7 cellular contexts compared by ENCODE assay signal in the genomic region with DNA sequence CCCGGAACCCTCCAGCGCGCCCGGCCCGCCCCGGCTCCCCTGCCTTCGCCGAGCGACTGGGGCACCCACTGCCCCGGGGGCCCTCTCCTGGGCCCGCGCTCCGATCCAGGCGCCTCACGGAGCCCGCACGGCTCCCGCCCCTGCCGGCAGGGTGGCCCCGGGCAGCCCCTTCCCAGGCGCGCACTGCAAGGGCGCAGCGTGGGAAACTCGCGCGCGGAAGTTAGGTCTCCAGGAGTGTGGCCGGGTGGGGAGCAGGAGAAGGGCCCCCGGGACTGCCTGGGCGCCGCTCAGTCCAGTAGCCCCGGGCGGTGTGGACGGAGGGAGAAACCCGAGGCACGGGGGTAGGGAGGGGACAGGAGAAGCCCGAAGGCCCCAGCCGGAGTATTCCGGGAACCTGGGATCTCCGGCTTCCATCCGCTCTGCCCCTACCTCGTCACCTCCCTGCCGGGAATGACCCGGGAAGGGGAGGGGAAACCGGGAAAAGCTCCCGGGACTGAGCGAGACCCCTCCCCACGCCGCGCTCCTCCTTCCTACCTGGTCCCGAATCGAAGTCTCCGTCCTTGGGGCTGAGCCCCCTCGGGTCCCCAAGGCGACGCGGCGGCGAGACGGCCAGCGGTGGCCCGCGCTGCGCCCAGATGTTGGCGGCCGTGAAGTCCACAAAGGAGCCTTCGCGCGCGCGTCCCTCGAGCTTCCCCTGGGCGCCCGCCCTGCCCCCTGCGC.
DNase-seq lines count a peak whose midpoint lies in the region; ATAC-seq and TF ChIP-seq lines count a peak whose summit lies in the region.

No MANE protein-coding gene starts in this region.

- H3K9me3 Mint-ChIP-seq in stimulated activated naive CD8-positive, alpha-beta T cell treated with anti-CD3 and anti-CD28 coated beads, Interleukin-15, Interleukin-2, amounts not matched to agents 100 ng/mL and 50 ng/mL, for 24 hours, result no peaks in the 10 kb centered on the region

- peak; percentile 31 for DNase-seq in NCI-H1105 treated with DMSO at 0.1 percent for 48 hours (lab: John Stamatoyannopoulos, UW)
- no peak for DNase-seq in brain microvascular endothelial cell
- no peak for DNase-seq in putamen (ENCODE audit: low spot score)

- H3K27me3 ChIP-seq in brain microvascular endothelial cell (replicated peaks), result no peaks in the 10 kb centered on the region
- H3K27me3 ChIP-seq in layer of hippocampus (ENCODE audit: control insufficient read depth, insufficient read depth, low read length), result no peaks in the 10 kb centered on the region

- peaks cover 44% of the 10 kb centered on the region for H3K4me1 Mint-ChIP-seq in stimulated activated naive CD8-positive, alpha-beta T cell treated with anti-CD3 and anti-CD28 coated beads, Interleukin-15, Interleukin-2, amounts not matched to agents 100 ng/mL and 50 ng/mL, for 24 hours (ENCODE audit: low read depth)

- ATAC-seq in GM18909 (IDR thresholded peaks at IDR 0.05; ENCODE audit: poor library complexity, unreplicated experiment) (peak; percentile 2), HG03196 (IDR thresholded peaks at IDR 0.05; ENCODE audit: unreplicated experiment) (no peak)

- H3K27ac Mint-ChIP-seq in stimulated activated naive CD8-positive, alpha-beta T cell treated with anti-CD3 and anti-CD28 coated beads, Interleukin-15, Interleukin-2, amounts not matched to agents 100 ng/mL and 50 ng/mL, for 24 hours, result peak overlapping the region; percentile 81

- H3K27me3 Mint-ChIP-seq in stimulated activated naive CD8-positive, alpha-beta T cell treated with anti-CD3 and anti-CD28 coated beads, Interleukin-15, Interleukin-2, amounts not matched to agents 100 ng/mL and 50 ng/mL, for 24 hours, result peaks cover 11% of the 10 kb centered on the region

- peak overlapping the region; percentile 90 for H3K4me3 Mint-ChIP-seq in stimulated activated naive CD8-positive, alpha-beta T cell treated with anti-CD3 and anti-CD28 coated beads, Interleukin-15, Interleukin-2, amounts not matched to agents 100 ng/mL and 50 ng/mL, for 24 hours

- H3K36me3 ChIP-seq in brain microvascular endothelial cell (replicated peaks), result peaks cover 13% of the 10 kb centered on the region

- in situ Hi-C loops in brain microvascular endothelial cell (cut with HindIII; ENCODE audit: low pct_ligation_motif_present, low sequenced_read_pairs), result no loop called here

- H3K36me3 Mint-ChIP-seq in stimulated activated naive CD8-positive, alpha-beta T cell treated with anti-CD3 and anti-CD28 coated beads, Interleukin-15, Interleukin-2, amounts not matched to agents 100 ng/mL and 50 ng/mL, for 24 hours (ENCODE audit: low read depth), result peaks cover 23% of the 10 kb centered on the region

- TF ChIP-seq CTCF in brain microvascular endothelial cell (IDR thresholded peaks at IDR 0.05; ENCODE audit: low read depth, low read length, missing control alignments), result no peak

- H3K4me3 ChIP-seq in brain microvascular endothelial cell (ENCODE audit: low read depth, low read length), result peak overlapping the region; percentile 86

- H3K27ac ChIP-seq in brain microvascular endothelial cell (peak overlapping the region; percentile 66), layer of hippocampus (ENCODE audit: low read depth, low read length) (peak overlapping the region; percentile 77)
